ENCODE assay signal across 14 cellular contexts in the genomic region with DNA sequence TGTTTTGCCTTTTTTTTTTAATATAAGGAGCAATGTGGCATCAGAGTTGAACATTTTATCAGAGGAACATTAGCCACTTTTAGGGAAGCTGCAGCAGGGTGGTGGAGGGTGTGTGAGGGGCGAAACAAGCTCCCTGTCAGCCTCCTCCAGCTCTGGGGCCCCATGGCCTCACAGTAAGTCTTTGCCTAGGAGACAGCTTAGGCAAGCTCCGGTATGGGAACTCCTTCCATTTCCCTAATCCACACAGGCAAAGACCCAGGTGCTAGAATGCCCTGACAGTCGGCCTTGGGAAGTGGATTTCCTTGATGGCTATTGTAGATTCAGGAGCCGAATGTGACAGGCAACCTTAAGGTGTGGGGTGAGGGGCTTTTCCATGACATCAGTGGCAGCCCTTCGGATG. TPM values are rescaled to one million over a fixed set of nuclear protein-coding genes. Genes with fewer than 3 reads are reported as not detected.
DNase-seq lines count a peak whose midpoint lies in the region; ATAC-seq and TF ChIP-seq lines count a peak whose summit lies in the region.
"Had no signal": no experiment of that assay in that cellular context is flagged by ENCODE, and none has a peak within 500 bp of the region (broad histone marks: within the 10 kb centered on the region; RNA-seq: fewer than 3 reads in every experiment).

No MANE protein-coding gene starts in this region.

- H3K27me3 ChIP-seq in mesenchymal stem cell (ENCODE audit: control insufficient read depth in 1 of 2, insufficient read depth in 1 of 2, low read length in 2 of 2): peaks cover 0 to 15% of the 10 kb centered on the region in 2 experiments
- H3K27me3 ChIP-seq: BLaER1 treated with 17β-estradiol and CSF1 and Interleukin-3, amounts not matched to agents 10 nM and 100 nM had no signal

- H3K36me3 ChIP-seq in mesenchymal stem cell (ENCODE audit: control insufficient read depth in 1 of 2, insufficient read depth in 2 of 2, low read depth in 1 of 2, low read length in 2 of 2): no peaks in the 10 kb centered on the region
- H3K36me3 ChIP-seq: BLaER1 treated with 17β-estradiol and CSF1 and Interleukin-3, amounts not matched to agents 10 nM and 100 nM had no signal

- H3K18ac ChIP-seq in mesenchymal stem cell (ENCODE audit: low read depth in 1 of 2, low read length in 2 of 2): no peak overlapping the region

- WGBS in mesenchymal stem cell: 81% methylated on average over 5 of the region's 5 CpGs

- H3K4me1 ChIP-seq in mesenchymal stem cell (ENCODE audit: control insufficient read depth, insufficient read depth, low read depth, low read length): peaks cover 1% of the 10 kb centered on the region

- H2AK5ac ChIP-seq in mesenchymal stem cell (ENCODE audit: low read length, severe bottlenecking): no peak overlapping the region

- H2BK120ac ChIP-seq in mesenchymal stem cell (ENCODE audit: low read depth, low read length): no peak overlapping the region

- no peak overlapping the region for H3K4me3 ChIP-seq in mesenchymal stem cell (ENCODE audit: insufficient read depth in 1 of 2, low read depth in 1 of 2, low read length in 2 of 2)
- H3K4me3 ChIP-seq: BLaER1 treated with 17β-estradiol and CSF1 and Interleukin-3, amounts not matched to agents 10 nM and 100 nM had no signal

- no peak for TF ChIP-seq CTCF in natural killer cell (IDR thresholded peaks at IDR 0.05)

- H3K4me3 Mint-ChIP-seq in natural killer cell treated with Interleukin-12 subunit alpha and Interleukin-12 subunit beta and Interleukin-15 and Interleukin-18, amount 100 ng/mL, for 72 hours: no peak overlapping the region
- no peak overlapping the region for H3K4me3 Mint-ChIP-seq in natural killer cell

- no peak overlapping the region for H3K27ac ChIP-seq in mesenchymal stem cell (ENCODE audit: low read length, poor library complexity, severe bottlenecking)
- H3K27ac ChIP-seq: 22Rv1; BLaER1 treated with 17β-estradiol and CSF1 and Interleukin-3, amounts not matched to agents 10 nM and 100 nM had no signal

- H3K79me1 ChIP-seq in mesenchymal stem cell (replicated peaks; ENCODE audit: low read length, poor library complexity, severe bottlenecking): no peaks in the 10 kb centered on the region

- no peak overlapping the region for H3K23ac ChIP-seq in mesenchymal stem cell (ENCODE audit: low read length in 2 of 2)

- peaks cover 0 to 3% of the 10 kb centered on the region in 2 donors for H3K27me3 Mint-ChIP-seq in natural killer cell treated with Interleukin-12 subunit alpha and Interleukin-12 subunit beta and Interleukin-15 and Interleukin-18, amount 100 ng/mL, for 72 hours
- H3K27me3 Mint-ChIP-seq in natural killer cell (ENCODE audit: low read depth in 2 of 2): no peaks in the 10 kb centered on the region
- H3K27me3 Mint-ChIP-seq: CD4-positive, CD25-positive, alpha-beta regulatory T cell had no signal

- H3K4me1 Mint-ChIP-seq in natural killer cell treated with Interleukin-12 subunit alpha and Interleukin-12 subunit beta and Interleukin-15 and Interleukin-18, amount 100 ng/mL, for 72 hours (ENCODE audit: low read depth in 2 of 2): peaks cover 10 to 23% of the 10 kb centered on the region in 2 donors
- H3K4me1 Mint-ChIP-seq in natural killer cell: peaks cover 21 to 24% of the 10 kb centered on the region in 2 donors

- H3K9me3 ChIP-seq in mesenchymal stem cell (ENCODE audit: control insufficient read depth, low read length): peaks cover 4% of the 10 kb centered on the region

- no peak overlapping the region for H4K91ac ChIP-seq in mesenchymal stem cell (ENCODE audit: low read length)

- H2BK5ac ChIP-seq in mesenchymal stem cell (ENCODE audit: low read depth, low read length, poor library complexity, severe bottlenecking): no peak overlapping the region

- H2BK15ac ChIP-seq in mesenchymal stem cell (ENCODE audit: low read depth, poor library complexity, severe bottlenecking): peak overlapping the region; percentile 33

- H3K9ac ChIP-seq in mesenchymal stem cell (ENCODE audit: low read length): no peak overlapping the region
- H3K9ac ChIP-seq: BLaER1 treated with 17β-estradiol and CSF1 and Interleukin-3, amounts not matched to agents 10 nM and 100 nM had no signal

- H2BK12ac ChIP-seq in mesenchymal stem cell (ENCODE audit: low read length in 2 of 2): no peak overlapping the region

- ATAC-seq in natural killer cell treated with Interleukin-12 subunit alpha and Interleukin-12 subunit beta and Interleukin-15 and Interleukin-18, amount 100 ng/mL, for 72 hours: no peak
- ATAC-seq in natural killer cell: no peak
- no peak for ATAC-seq in HG03460 (IDR thresholded peaks at IDR 0.05; ENCODE audit: unreplicated experiment)

- no peak overlapping the region for H3K4ac ChIP-seq in mesenchymal stem cell (ENCODE audit: low read depth in 1 of 2, low read length in 2 of 2)

- H3K9me3 Mint-ChIP-seq in natural killer cell treated with Interleukin-12 subunit alpha and Interleukin-12 subunit beta and Interleukin-15 and Interleukin-18, amount 100 ng/mL, for 72 hours: no peaks in the 10 kb centered on the region
- no peaks in the 10 kb centered on the region for H3K9me3 Mint-ChIP-seq in natural killer cell
- H3K9me3 Mint-ChIP-seq: CD4-positive, CD25-positive, alpha-beta regulatory T cell had no signal

- H3K14ac ChIP-seq in mesenchymal stem cell (ENCODE audit: low read length in 2 of 2): no peak overlapping the region

- no peaks in the 10 kb centered on the region for H3K36me3 Mint-ChIP-seq in natural killer cell treated with Interleukin-12 subunit alpha and Interleukin-12 subunit beta and Interleukin-15 and Interleukin-18, amount 100 ng/mL, for 72 hours
- no peaks in the 10 kb centered on the region for H3K36me3 Mint-ChIP-seq in natural killer cell
- H3K36me3 Mint-ChIP-seq: CD4-positive, CD25-positive, alpha-beta regulatory T cell had no signal

- no peak overlapping the region for H4K8ac ChIP-seq in mesenchymal stem cell (ENCODE audit: low read length)

- no peak overlapping the region for H3K4me2 ChIP-seq in mesenchymal stem cell (ENCODE audit: low read length, poor library complexity, severe bottlenecking)
- H3K4me2 ChIP-seq: BLaER1 treated with 17β-estradiol and CSF1 and Interleukin-3, amounts not matched to agents 10 nM and 100 nM had no signal

- no peak overlapping the region for H3K27ac Mint-ChIP-seq in natural killer cell treated with Interleukin-12 subunit alpha and Interleukin-12 subunit beta and Interleukin-15 and Interleukin-18, amount 100 ng/mL, for 72 hours
- no peak overlapping the region for H3K27ac Mint-ChIP-seq in natural killer cell

- H2AFZ ChIP-seq in mesenchymal stem cell (ENCODE audit: low read depth, low read length): no peak overlapping the region

- DNase-seq in natural killer cell treated with Interleukin-12 subunit alpha and Interleukin-12 subunit beta and Interleukin-15 and Interleukin-18, amount 100 ng/mL, for 72 hours (ENCODE audit: low spot score): peak; percentile 1
- DNase-seq in natural killer cell: no peak
- peak; percentile 53 for DNase-seq in ecto neural progenitor cell (ENCODE audit: low spot score)
- no peak for DNase-seq in mesenchymal stem cell
- DNase-seq in middle frontal gyrus (ENCODE audit: extremely low spot score, low spot score): no peak
- no peak for DNase-seq in activated T-cell treated with anti-CD3 and anti-CD28 coated beads for 4 hours
- DNase-seq in NCI-H187 (lab: John Stamatoyannopoulos, UW): no peak
- DNase-seq: AML-193; CD4-positive, CD25-positive, alpha-beta regulatory T cell; DMS53; GF-D8 had no signal

- intact Hi-C loops in natural killer cell (cut with micrococcal nuclease): no loop called here

RNA-seq across cellular contexts. Expression of a gene that starts 0.9 kb away (rescaled TPM):
- total RNA-seq in natural killer cell treated with Interleukin-12 subunit alpha and Interleukin-12 subunit beta and Interleukin-15 and Interleukin-18, amount 100 ng/mL, for 72 hours: not detected
- total RNA-seq in natural killer cell: not detected
- polyA plus RNA-seq in mesenchymal stem cell (2013, experiment 1 of 2): not detected
- not detected for polyA plus RNA-seq in mesenchymal stem cell (2013, experiment 2 of 2)
- total RNA-seq: CD4-positive, CD25-positive, alpha-beta regulatory T cell had no signal

RNA-seq across cellular contexts. Expression of a gene that starts 36.3 kb away (rescaled TPM):
- total RNA-seq in natural killer cell treated with Interleukin-12 subunit alpha and Interleukin-12 subunit beta and Interleukin-15 and Interleukin-18, amount 100 ng/mL, for 72 hours: 10 to 100 TPM; 51.2 to 63.1 TPM
- total RNA-seq in natural killer cell: 100 to 1,000 TPM in 2 of 3 donors, 10 to 100 TPM in 1; 90.4 to 114 (median 109) TPM
- polyA plus RNA-seq in mesenchymal stem cell (2013, experiment 1 of 2): 154 TPM
- polyA plus RNA-seq in mesenchymal stem cell (2013, experiment 2 of 2): 155 TPM

Comparison
In these comparisons a context has a peak if more than half of its experiments do, and no peak if none do; other contexts are left out.
1. DNase-seq: peak in natural killer cell treated with Interleukin-12 subunit alpha and Interleukin-12 subunit beta and Interleukin-15 and Interleukin-18, amount 100 ng/mL, for 72 hours (single experiment) and ecto neural progenitor cell (single experiment); none in natural killer cell (single experiment), mesenchymal stem cell (single experiment), middle frontal gyrus (single experiment), activated T-cell treated with anti-CD3 and anti-CD28 coated beads for 4 hours (single experiment) and NCI-H187 (0 of 2).